Comparison of ENCODE assay signal across 11 cellular contexts in genomic region chr12:47517122-47517521, GRCh38.
"Had no signal": no experiment of that assay in that cellular context is flagged by ENCODE, and none has a peak within 500 bp of the region (broad histone marks: within the 10 kb centered on the region; RNA-seq: fewer than 3 reads in every experiment).

No MANE protein-coding gene starts in this region.

- H3K9ac ChIP-seq: GM23248 had no signal

- H3K36me3 ChIP-seq: HAP-1 had no signal

- H3K4me2 ChIP-seq: GM23338 had no signal

- H2AFZ ChIP-seq: GM23248, GM23338 had no signal

- ATAC-seq: GM23338, HCT116 had no signal

- DNase-seq: GM23248, GOT3, H7, H9, HCEC 1CT, HFFc6 had no signal

- H3K4me1 ChIP-seq: HAP-1 had no signal

- H3K27ac ChIP-seq: GM23248 had no signal

- H3K4me3 ChIP-seq: GM23248, GM23338, HAP-1 had no signal

- H3K9me3 ChIP-seq: HAP-1 had no signal

- FAIRE-seq: H1, H54 had no signal
